35 cellular contexts compared by ENCODE assay signal in the genomic region with DNA sequence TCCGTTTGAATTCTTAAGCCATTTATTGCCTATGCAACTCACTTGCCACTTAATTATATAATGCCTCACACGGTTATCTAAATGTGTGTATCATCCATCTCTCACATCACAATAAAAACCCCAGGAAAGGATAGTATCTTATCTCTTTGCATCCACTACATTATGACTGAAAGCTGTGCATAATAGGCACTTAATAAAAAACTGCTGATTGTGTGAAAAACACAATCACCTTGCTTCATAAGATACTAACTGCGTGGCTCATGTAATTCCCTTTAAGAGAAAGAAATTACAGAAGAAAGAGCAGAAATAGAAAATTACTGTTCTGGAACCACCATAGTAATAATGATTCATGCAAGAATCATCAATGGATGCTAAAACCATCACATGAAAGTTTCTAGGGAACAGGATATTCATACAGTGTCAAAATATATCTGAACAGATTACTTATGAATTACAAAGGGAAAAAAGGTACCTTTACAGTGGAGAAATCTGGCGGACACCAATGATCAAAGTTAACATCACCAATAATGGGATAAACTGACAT. TPM values are rescaled to one million over a fixed set of nuclear protein-coding genes. Genes with fewer than 3 reads are reported as not detected.
DNase-seq lines count a peak whose midpoint lies in the region; ATAC-seq, FAIRE-seq and TF ChIP-seq lines count a peak whose summit lies in the region.
"Had no signal": no experiment of that assay in that cellular context is flagged by ENCODE, and none has a peak within 500 bp of the region (broad histone marks: within the 10 kb centered on the region; RNA-seq: fewer than 3 reads in every experiment).

No MANE protein-coding gene starts in this region.

- TF ChIP-seq EP300 in HepG2 (IDR thresholded peaks at IDR 0.05; ENCODE audit: low read depth in 2 of 2, low read length in 2 of 2) (no peak), HepG2 (CRISPR knock-in tag; IDR thresholded peaks at IDR 0.05; ENCODE audit: borderline replicate concordance) (no peak)

- H3K4me1 Mint-ChIP-seq in T-helper 17 cell (peaks cover 33% of the 10 kb centered on the region), Calu3 (ENCODE audit: low read depth, unreplicated experiment) (peaks cover 2% of the 10 kb centered on the region)

- peaks cover 2 to 20% of the 10 kb centered on the region in 2 experiments; a peak in 2 of 5 replicates for H3K36me3 ChIP-seq in HepG2 (replicated peaks in 1 of 2; ENCODE audit: control insufficient read depth in 1 of 2, insufficient read depth in 2 of 2, low read length in 2 of 2)
- H3K36me3 ChIP-seq in right lobe of liver = no peaks in the 10 kb centered on the region
- H3K36me3 ChIP-seq: adrenal gland, right atrium auricular region, tibial artery had no signal

- H3K9me3 ChIP-seq in HepG2 (ENCODE audit: low read length) = no peaks in the 10 kb centered on the region
- no peaks in the 10 kb centered on the region for H3K9me3 ChIP-seq in right lobe of liver
- H3K9me3 ChIP-seq in T-helper 17 cell (ENCODE audit: control insufficient read depth, low read length, poor library complexity, severe bottlenecking) = no peaks in the 10 kb centered on the region
- H3K9me3 ChIP-seq: adrenal gland, heart left ventricle, right atrium auricular region, tibial artery had no signal

- no peaks in the 10 kb centered on the region for H3K4me1 ChIP-seq in HepG2 (ENCODE audit: insufficient read depth, low read length)
- H3K4me1 ChIP-seq in right lobe of liver = peaks cover 0 to 7% (median 0%) of the 10 kb centered on the region in 4 donors
- H3K4me1 ChIP-seq: foreskin keratinocyte, right atrium auricular region had no signal

- H3K4me2 ChIP-seq in HepG2 (ENCODE audit: low read depth, low read length) = no peak overlapping the region
- H3K4me2 ChIP-seq: BLaER1 treated with 17β-estradiol and CSF1 and Interleukin-3, amounts not matched to agents 10 nM and 100 nM had no signal

- no peak for TF ChIP-seq RAD21 in HepG2 (CRISPR knock-in tag; IDR thresholded peaks at IDR 0.05)

- intact Hi-C loops in HepG2 (cut with micrococcal nuclease; ENCODE audit: unreplicated experiment) = no loop called here
- intact Hi-C loops in right lobe of liver (cut with DNase I) = no loop called here
- intact Hi-C loops in Calu3 (cut with micrococcal nuclease; ENCODE audit: unreplicated experiment) = no loop called here

- TF ChIP-seq CTCF in HepG2 (CRISPR knock-in tag; IDR thresholded peaks at IDR 0.05) (no peak), right lobe of liver (IDR thresholded peaks at IDR 0.05) (no peak), fibroblast of mammary gland (conservative IDR thresholded peaks at IDR 0.05; ENCODE audit: control insufficient read depth, insufficient read depth, low read depth, low read length) (no peak), Calu3 (IDR thresholded peaks at IDR 0.05; ENCODE audit: unreplicated experiment) (no peak)

- ATAC-seq in HepG2 = no peak
- ATAC-seq in right lobe of liver = no peak
- no peak for ATAC-seq in T-helper 17 cell
- ATAC-seq in GM18511 (IDR thresholded peaks at IDR 0.05; ENCODE audit: unreplicated experiment) = no peak
- ATAC-seq: activated CD8-positive, alpha-beta T cell treated with anti-CD3 and anti-CD28 coated beads, Interleukin-2, amount 10 ng/mL, durations not matched to agents 7 days and 5 days; esophagus mucosa; foreskin keratinocyte; heart left ventricle; PC-3 had no signal

- CTCF ChIA-PET in HepG2 (lab: Yijun Ruan, JAX; ENCODE audit: low intra/inter-chr PET ratio, low total read pairs) = no interaction called here
- CTCF ChIA-PET in Calu3 (lab: Charles Lee) = no interaction called here

- TF ChIP-seq POLR2A in HepG2 (IDR thresholded peaks at IDR 0.05; ENCODE audit: insufficient read depth in 1 of 2, low read depth in 2 of 2, low read length in 2 of 2) (no peak), right lobe of liver (IDR thresholded peaks at IDR 0.05) (no peak)

- H3K9me3 Mint-ChIP-seq in Calu3 (ENCODE audit: low read depth, unreplicated experiment) = no peaks in the 10 kb centered on the region
- H3K9me3 Mint-ChIP-seq: central memory CD8-positive, alpha-beta T cell; dendritic cell treated with granulocyte-macrophage colony-stimulating factor and Interleukin-4, amounts not matched to agents 40 ng/mL and 50 ng/mL, for 4 days; endodermal cell; mesothelial cell of epicardium had no signal

- 95% methylated on average over 4 of the region's 4 CpGs for WGBS in HepG2 (ENCODE audit: low lambda C conversion rate)
- 90% methylated on average over 4 of the region's 4 CpGs for WGBS in right lobe of liver (ENCODE audit: insufficient coverage, low coverage, low lambda C conversion rate, missing lambda C conversion rate)

- in situ Hi-C loops in HepG2 (cut with HindIII; ENCODE audit: extremely low pct_ligation_motif_present, low pct_unique_long_range_greater_than_20kb) = no loop called here

- H4K20me1 ChIP-seq in HepG2 (ENCODE audit: insufficient read depth, low read length) = peaks cover 24% of the 10 kb centered on the region

- H3K27me3 Mint-ChIP-seq in T-helper 17 cell = no peaks in the 10 kb centered on the region
- H3K27me3 Mint-ChIP-seq in Calu3 (ENCODE audit: unreplicated experiment) = no peaks in the 10 kb centered on the region
- H3K27me3 Mint-ChIP-seq: central memory CD8-positive, alpha-beta T cell; dendritic cell treated with granulocyte-macrophage colony-stimulating factor and Interleukin-4, amounts not matched to agents 40 ng/mL and 50 ng/mL, for 4 days had no signal

- H3K4me3 Mint-ChIP-seq in T-helper 17 cell = no peak overlapping the region
- H3K4me3 Mint-ChIP-seq in Calu3 (ENCODE audit: low read depth, unreplicated experiment) = no peak overlapping the region
- H3K4me3 Mint-ChIP-seq: activated CD8-positive, alpha-beta T cell treated with anti-CD3 and anti-CD28 coated beads, Interleukin-2, amount 10 ng/mL, durations not matched to agents 7 days and 5 days; central memory CD8-positive, alpha-beta T cell; dendritic cell treated with granulocyte-macrophage colony-stimulating factor and Interleukin-4, amounts not matched to agents 40 ng/mL and 50 ng/mL, for 4 days; endodermal cell; mesothelial cell of epicardium had no signal

- H3K36me3 Mint-ChIP-seq in T-helper 17 cell (ENCODE audit: low read depth) (peaks cover 10% of the 10 kb centered on the region), Calu3 (ENCODE audit: insufficient read depth, unreplicated experiment) (no peaks in the 10 kb centered on the region)

- peak overlapping the region; percentile 37 for H3K27ac Mint-ChIP-seq in T-helper 17 cell
- no peak overlapping the region for H3K27ac Mint-ChIP-seq in Calu3 (ENCODE audit: unreplicated experiment)
- H3K27ac Mint-ChIP-seq: activated CD8-positive, alpha-beta T cell treated with anti-CD3 and anti-CD28 coated beads, Interleukin-2, amount 10 ng/mL, durations not matched to agents 7 days and 5 days; dendritic cell treated with granulocyte-macrophage colony-stimulating factor and Interleukin-4, amounts not matched to agents 40 ng/mL and 50 ng/mL, for 4 days; endodermal cell; mesothelial cell of epicardium had no signal

- peaks cover 87% of the 10 kb centered on the region for H3K79me2 ChIP-seq in HepG2 (ENCODE audit: insufficient read depth, low read length)

- H3K9ac ChIP-seq in HepG2 (ENCODE audit: insufficient read depth, low read depth, low read length) = no peak overlapping the region
- H3K9ac ChIP-seq: BLaER1 treated with 17β-estradiol and CSF1 and Interleukin-3, amounts not matched to agents 10 nM and 100 nM had no signal

- H3K27me3 ChIP-seq in HepG2 (ENCODE audit: control insufficient read depth in 1 of 2, insufficient read depth in 2 of 2, low read length in 2 of 2) (no peaks in the 10 kb centered on the region), right lobe of liver (no peaks in the 10 kb centered on the region)
- H3K27me3 ChIP-seq: adrenal gland; BLaER1 treated with 17β-estradiol and CSF1 and Interleukin-3, amounts not matched to agents 10 nM and 100 nM; foreskin keratinocyte; heart left ventricle; right atrium auricular region; tibial artery had no signal

- no peak overlapping the region for H3K4me3 ChIP-seq in HepG2 (replicated peaks in 1 of 3; ENCODE audit: insufficient read depth in 1 of 3, low read depth in 2 of 3, low read length in 3 of 3)
- H3K4me3 ChIP-seq in right lobe of liver = no peak overlapping the region
- no peak overlapping the region for H3K4me3 ChIP-seq in fibroblast of mammary gland (ENCODE audit: control insufficient read depth, low read depth, low read length)
- H3K4me3 ChIP-seq: adrenal gland; BLaER1 treated with 17β-estradiol and CSF1 and Interleukin-3, amounts not matched to agents 10 nM and 100 nM; heart left ventricle; right atrium auricular region; SK-N-MC; tibial artery had no signal

- FAIRE-seq in HepG2 (lab: Jason Lieb, UNC) (no peak), urothelium cell line (lab: Jason Lieb, UNC) (peak; percentile 35)
- FAIRE-seq: GM12892 had no signal

- POLR2A ChIA-PET in HepG2 (lab: Yijun Ruan, JAX) = no interaction called here

- H3K27ac ChIP-seq in HepG2 (ENCODE audit: extremely low read length, insufficient read depth, low read length) (no peak overlapping the region), right lobe of liver (no peak overlapping the region)
- H3K27ac ChIP-seq: adrenal gland; BLaER1 treated with 17β-estradiol and CSF1 and Interleukin-3, amounts not matched to agents 10 nM and 100 nM; foreskin keratinocyte; heart left ventricle; right atrium auricular region; SK-N-MC; tibial artery had no signal

- DNase-seq in HepG2 (ENCODE audit: low spot score) = no peak
- DNase-seq in right lobe of liver = no peak
- no peak for DNase-seq in T-helper 17 cell
- peak; percentile 37 for DNase-seq in fibroblast of mammary gland (ENCODE audit: low read depth)
- no peak for DNase-seq in urothelium cell line (ENCODE audit: low spot score)
- no peak for DNase-seq in Calu3
- DNase-seq in kidney glomerular epithelial cell (lab: John Stamatoyannopoulos, UW) = no peak
- DNase-seq: activated CD4-positive, CD25-positive, alpha-beta regulatory T cell treated with anti-CD3 and anti-CD28 coated beads, Interleukin-2, amount 50 U/mL, for 72 hours; activated CD8-positive, alpha-beta T cell treated with anti-CD3 and anti-CD28 coated beads, Interleukin-2, amount 10 ng/mL, durations not matched to agents 7 days and 5 days; activated gamma-delta T cell treated with Interleukin-2 at 50 U/mL for 16 hours; adrenal gland; COR-L47; DMS53; endodermal cell; foreskin keratinocyte; heart left ventricle; Karpas-422; NCI-H1417; NCI-H2081 treated with DMSO at 0.1 percent for 48 hours; NCI-H226; NCI-H69; PC-3; posterior cingulate gyrus; stimulated activated CD4-positive, alpha-beta T cell treated with anti-CD3 and anti-CD28 coated beads, Interleukin-2, amount 100 ng/mL, for 24 hours; T-helper 1 cell; tibial artery had no signal

- no TSS peak for BruUV-seq in HepG2 (replicated peaks; lab: Mats Ljungman, UMichigan)
- no TSS peak for BruUV-seq in Calu3 (replicated peaks; lab: Mats Ljungman, UMichigan)

- no peak overlapping the region for H2AFZ ChIP-seq in HepG2 (ENCODE audit: low read length)

RNA-seq across cellular contexts. Expression of a gene that starts 29.3 kb away (rescaled TPM):
- total RNA-seq in HepG2 (2016; rRNA removed; fragmentation: Illumina TruSeq; extraction: Trizol) = 62.3 and 97.3 TPM in 2 replicates
- total RNA-seq in HepG2 (2016; cell fraction: cytosol; rRNA removed; fragmentation: Illumina TruSeq; extraction: Trizol; ENCODE audit: low read depth) = 35.1 and 39.9 TPM in 2 replicates
- 64.0 and 93.3 TPM in 2 replicates for total RNA-seq in HepG2 (2016; cell fraction: insoluble cytoplasmic fraction; rRNA removed; fragmentation: Illumina TruSeq; extraction: Trizol)
- total RNA-seq in HepG2 (2016; cell fraction: membrane; rRNA removed; fragmentation: Illumina TruSeq; extraction: Trizol) = 46.5 and 50.3 TPM in 2 replicates
- 67.7 and 80.9 TPM in 2 replicates for total RNA-seq in HepG2 (2016; cell fraction: nucleus; rRNA removed; fragmentation: Illumina TruSeq; extraction: Trizol)
- 27.3 and 33.2 TPM in 2 replicates for polyA plus RNA-seq in HepG2 (2011; rRNA removed)
- 12.3 and 22.5 TPM in 2 replicates for polyA plus RNA-seq in HepG2 (2011; cell fraction: cytosol; rRNA removed)
- 15.4 and 17.4 TPM in 2 replicates for polyA plus RNA-seq in HepG2 (2011; cell fraction: nucleus; rRNA removed)
- polyA plus RNA-seq in HepG2 (2012) = 61.7 and 67.8 TPM in 2 replicates
- 14.7 and 15.9 TPM in 2 replicates for polyA plus RNA-seq in HepG2 (2016; cell fraction: cytosol; fragmentation: Illumina TruSeq; extraction: Trizol; ENCODE audit: low read depth)
- polyA plus RNA-seq in HepG2 (2016; cell fraction: insoluble cytoplasmic fraction; fragmentation: Illumina TruSeq; extraction: Trizol; ENCODE audit: low read depth) = 98.0 and 99.0 TPM in 2 replicates
- polyA plus RNA-seq in HepG2 (2016; cell fraction: membrane; fragmentation: Illumina TruSeq; extraction: Trizol; ENCODE audit: low read depth) = 35.4 and 37.2 TPM in 2 replicates
- polyA plus RNA-seq in HepG2 (2016; cell fraction: nucleus; fragmentation: Illumina TruSeq; extraction: Trizol; ENCODE audit: insufficient read depth, low read depth) = 70.5 and 77.2 TPM in 2 replicates
- polyA minus RNA-seq in HepG2 (2011; rRNA and poly(A)+ RNA removed; ENCODE audit: low replicate concordance) = 24.4 and 24.7 TPM in 2 replicates
- 32.1 and 40.2 TPM in 2 replicates for polyA minus RNA-seq in HepG2 (2011; cell fraction: cytosol; rRNA and poly(A)+ RNA removed)
- polyA minus RNA-seq in HepG2 (2011; cell fraction: nucleus; rRNA and poly(A)+ RNA removed) = 133 and 141 TPM in 2 replicates
- 10 to 100 TPM; 30.3 to 46.2 (median 40.3) TPM for total RNA-seq in right lobe of liver
- total RNA-seq in T-helper 17 cell = 10 to 100 TPM; 94.8 to 99.7 TPM
- 81.1 and 89.3 TPM in 2 replicates for total RNA-seq in Calu3 (2022)
